Comparison of ENCODE assay signal across 10 cellular contexts in genomic region chr1:214440219-214440965, GRCh38.
DNase-seq lines count a peak whose midpoint lies in the region; ATAC-seq and TF ChIP-seq lines count a peak whose summit lies in the region.
"Had no signal": no experiment of that assay in that cellular context is flagged by ENCODE, and none has a peak within 500 bp of the region (broad histone marks: within the 10 kb centered on the region; RNA-seq: fewer than 3 reads in every experiment).

No MANE protein-coding gene starts in this region.

- no peaks in the 10 kb centered on the region for H3K9me3 Mint-ChIP-seq in Caco-2 (ENCODE audit: unreplicated experiment)
- H3K9me3 Mint-ChIP-seq in MCF 10A (ENCODE audit: unreplicated experiment), result no peaks in the 10 kb centered on the region
- H3K9me3 Mint-ChIP-seq in natural killer cell treated with Interleukin-12 subunit alpha and Interleukin-12 subunit beta and Interleukin-15 and Interleukin-18, amount 100 ng/mL, for 72 hours, result no peaks in the 10 kb centered on the region

- intact Hi-C loops in Caco-2 (cut with micrococcal nuclease; ENCODE audit: unreplicated experiment), result no loop called here
- intact Hi-C loops in MCF 10A (cut with micrococcal nuclease), result loop anchor here (2.0 kb wide), 1 partner anchor 24 kb away; no protein-coding TSS in a partner anchor

- peaks cover 70% of the 10 kb centered on the region for H3K4me1 ChIP-seq in Caco-2
- H3K4me1 ChIP-seq in Karpas-422 (ENCODE audit: low read length), result peaks cover 71% of the 10 kb centered on the region

- peak overlapping the region; percentile 86 for H3K27ac ChIP-seq in Karpas-422 (ENCODE audit: low read length)

- no peaks in the 10 kb centered on the region for H3K27me3 ChIP-seq in Caco-2 (replicated peaks; ENCODE audit: control insufficient read depth, insufficient read depth, low read length)
- H3K27me3 ChIP-seq in Karpas-422 (ENCODE audit: low read length), result no peaks in the 10 kb centered on the region

- H3K4me1 Mint-ChIP-seq in Caco-2 (ENCODE audit: low read depth, unreplicated experiment), result peaks cover 69% of the 10 kb centered on the region
- peaks cover 66% of the 10 kb centered on the region for H3K4me1 Mint-ChIP-seq in MCF 10A (ENCODE audit: insufficient read depth, unreplicated experiment)
- H3K4me1 Mint-ChIP-seq in natural killer cell treated with Interleukin-12 subunit alpha and Interleukin-12 subunit beta and Interleukin-15 and Interleukin-18, amount 100 ng/mL, for 72 hours (ENCODE audit: low read depth in 2 of 2), result peaks cover 30 to 36% of the 10 kb centered on the region in 2 donors

- TF ChIP-seq CTCF in Caco-2 (IDR thresholded peaks at IDR 0.05; ENCODE audit: insufficient read depth in 1 of 2, low read depth in 1 of 2, low read length in 1 of 2, severe bottlenecking in 1 of 2, unreplicated experiment in 1 of 2) (no peak), MCF 10A (IDR thresholded peaks at IDR 0.05; ENCODE audit: unreplicated experiment) (no peak), omental fat pad (IDR thresholded peaks at IDR 0.05) (no peak)

- no peaks in the 10 kb centered on the region for H3K9me3 ChIP-seq in Caco-2
- H3K9me3 ChIP-seq in Karpas-422 (ENCODE audit: low read length), result no peaks in the 10 kb centered on the region

- H3K27me3 Mint-ChIP-seq in Caco-2 (ENCODE audit: insufficient read depth, unreplicated experiment) (no peaks in the 10 kb centered on the region), MCF 10A (ENCODE audit: insufficient read depth, unreplicated experiment) (no peaks in the 10 kb centered on the region)
- H3K27me3 Mint-ChIP-seq in natural killer cell treated with Interleukin-12 subunit alpha and Interleukin-12 subunit beta and Interleukin-15 and Interleukin-18, amount 100 ng/mL, for 72 hours, result no peaks in the 10 kb centered on the region

- H3K27ac Mint-ChIP-seq in Caco-2 (ENCODE audit: unreplicated experiment), result peak overlapping the region; percentile 63
- peak overlapping the region; percentile 99 for H3K27ac Mint-ChIP-seq in MCF 10A (ENCODE audit: low read depth, unreplicated experiment)
- H3K27ac Mint-ChIP-seq in natural killer cell treated with Interleukin-12 subunit alpha and Interleukin-12 subunit beta and Interleukin-15 and Interleukin-18, amount 100 ng/mL, for 72 hours, result peak overlapping the region; percentile 77 to 81

- no peaks in the 10 kb centered on the region; the same call in 1 of the 2 replicates for H3K36me3 ChIP-seq in Caco-2 (ENCODE audit: control insufficient read depth, insufficient read depth, low read length)
- H3K36me3 ChIP-seq in Karpas-422 (ENCODE audit: insufficient read depth, low read length), result no peaks in the 10 kb centered on the region

- no peak for ATAC-seq in natural killer cell treated with Interleukin-12 subunit alpha and Interleukin-12 subunit beta and Interleukin-15 and Interleukin-18, amount 100 ng/mL, for 72 hours
- ATAC-seq in omental fat pad (ENCODE audit: low FRiP score), result no peak

- H3K4me3 Mint-ChIP-seq in Caco-2 (ENCODE audit: unreplicated experiment), result no peak overlapping the region
- peak overlapping the region; percentile 65 for H3K4me3 Mint-ChIP-seq in MCF 10A (ENCODE audit: unreplicated experiment)
- peak overlapping the region; percentile 68 for H3K4me3 Mint-ChIP-seq in natural killer cell treated with Interleukin-12 subunit alpha and Interleukin-12 subunit beta and Interleukin-15 and Interleukin-18, amount 100 ng/mL, for 72 hours

- peak overlapping the region; percentile 49 for H3K4me2 ChIP-seq in Karpas-422 (ENCODE audit: low read depth, low read length, poor library complexity, severe bottlenecking)

- peak overlapping the region; percentile 46 for H3K9ac ChIP-seq in Karpas-422 (ENCODE audit: low read length)

- H3K79me2 ChIP-seq in Karpas-422 (ENCODE audit: low read length), result no peaks in the 10 kb centered on the region

- DNase-seq in Caco-2 (no peak), Karpas-422 (no peak), MCF 10A (ENCODE audit: unreplicated experiment) (peak; percentile 47), GM19238 (ENCODE audit: insufficient read length, low spot score) (no peak), GM19240 (ENCODE audit: insufficient read length, low spot score) (no peak), omental fat pad (ENCODE audit: low spot score) (no peak)
- DNase-seq in natural killer cell treated with Interleukin-12 subunit alpha and Interleukin-12 subunit beta and Interleukin-15 and Interleukin-18, amount 100 ng/mL, for 72 hours (ENCODE audit: low spot score), result no peak
- DNase-seq in stimulated activated CD4-positive, alpha-beta T cell treated with anti-CD3 and anti-CD28 coated beads, Interleukin-2, amount 100 ng/mL, for 24 hours, result no peak
- DNase-seq: NCI-H1092 treated with DMSO at 0.1 percent for 48 hours, T1000 had no signal

- H4K20me1 ChIP-seq in Karpas-422 (ENCODE audit: insufficient read depth, low read depth, low read length), result no peaks in the 10 kb centered on the region

- H3K9me2 ChIP-seq in Karpas-422 (replicated peaks; ENCODE audit: insufficient read depth, low read length), result no peaks in the 10 kb centered on the region

- H3K4me3 ChIP-seq in Caco-2 (ENCODE audit: low read depth, low read length) (no peak overlapping the region), Karpas-422 (ENCODE audit: low read length) (no peak overlapping the region)

- peak overlapping the region; percentile 50; the same call in 1 of the 2 replicates for H2AFZ ChIP-seq in Karpas-422 (ENCODE audit: low read length)

- peaks cover 58% of the 10 kb centered on the region for H3K36me3 Mint-ChIP-seq in Caco-2 (ENCODE audit: insufficient read depth, unreplicated experiment)
- H3K36me3 Mint-ChIP-seq in MCF 10A (ENCODE audit: insufficient read depth, unreplicated experiment), result peaks cover 52% of the 10 kb centered on the region
- H3K36me3 Mint-ChIP-seq in natural killer cell treated with Interleukin-12 subunit alpha and Interleukin-12 subunit beta and Interleukin-15 and Interleukin-18, amount 100 ng/mL, for 72 hours, result no peaks in the 10 kb centered on the region

- BruUV-seq in Caco-2 (replicated peaks; lab: Mats Ljungman, UMichigan) (no TSS peak), MCF 10A (replicated peaks; lab: Mats Ljungman, UMichigan) (no TSS peak)

- CTCF ChIA-PET in Caco-2 (lab: Charles Lee) (no interaction called here), MCF 10A (lab: Yijun Ruan, JAX) (interaction anchor here (0.6 to 7.3 kb wide), 16 partner anchors 9 to 1118 kb away, joined by 3 to 67 read pairs (median 7); partner anchors contain the start of gene PTPN14)

- POLR2A ChIA-PET in Caco-2 (lab: Charles Lee), result interaction anchor here (1.0 kb wide), 2 partner anchors 111 kb away, joined by 3 read pairs; partner anchors contain the start of gene PTPN14
- POLR2A ChIA-PET in MCF 10A (lab: Yijun Ruan, JAX), result interaction anchor here (0.6 to 15.7 kb wide), 32 partner anchors 10 to 694 kb away, joined by 3 to 843 read pairs (median 7); partner anchors contain the start of gene PTPN14
